In the genomic region with DNA sequence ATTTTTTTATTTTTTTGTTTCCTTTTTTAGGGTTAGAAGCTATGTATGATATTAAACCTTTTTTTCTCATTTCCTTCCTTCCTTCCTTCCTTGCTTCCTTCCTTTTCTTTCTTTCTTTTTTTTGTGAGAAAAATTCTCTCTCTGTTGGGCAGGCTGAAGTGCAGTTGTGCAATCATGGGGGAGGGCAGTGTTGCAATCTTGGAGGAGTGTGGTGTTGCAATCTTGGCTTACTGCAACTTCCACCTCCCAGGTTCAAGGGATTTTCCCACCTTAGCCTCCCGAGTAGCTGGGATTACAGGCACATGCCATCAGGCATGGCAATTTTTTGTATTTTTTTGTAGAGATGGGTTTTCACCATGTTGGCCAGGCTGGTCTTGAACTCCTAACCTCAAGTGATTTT, we compare ENCODE assay signal across 18 cellular contexts.
"Had no signal": no experiment of that assay in that cellular context is flagged by ENCODE, and none has a peak within 500 bp of the region (broad histone marks: within the 10 kb centered on the region; RNA-seq: fewer than 3 reads in every experiment).

No MANE protein-coding gene starts in this region.

- DNase-seq: activated CD4-positive, alpha-beta T cell treated with anti-CD3 and anti-CD28 coated beads for 36 hours; activated CD8-positive, alpha-beta memory T cell treated with anti-CD3 and anti-CD28 coated beads, Interleukin-2, amount 50 U/mL, for 4 hours; activated CD8-positive, alpha-beta T cell treated with anti-CD3 and anti-CD28 coated beads for 36 hours; activated gamma-delta T cell treated with Interleukin-2 at 50 U/mL for 16 hours; activated naive CD8-positive, alpha-beta T cell treated with anti-CD3 and anti-CD28 coated beads, Interleukin-2, amount 10 ng/mL, durations not matched to agents 7 days and 5 days; activated T-cell treated with anti-CD3 and anti-CD28 coated beads, Interleukin-2, amount 50 U/mL, for 72 hours; aorta; hippocampal formation; naive B cell; posterior cingulate gyrus; T1000; WERI-Rb-1 had no signal

- H3K4me3 ChIP-seq: breast epithelium, lung, right atrium auricular region, smooth muscle cell had no signal

- H3K27me3 ChIP-seq: breast epithelium, right atrium auricular region had no signal

- H3K4me2 ChIP-seq: smooth muscle cell had no signal

- FAIRE-seq: colon, urothelium cell line had no signal

- H3K27ac ChIP-seq: breast epithelium, right atrium auricular region, WERI-Rb-1 had no signal

- H3K36me3 ChIP-seq: breast epithelium, right atrium auricular region, WERI-Rb-1 had no signal

- H3K4me1 ChIP-seq: breast epithelium, right atrium auricular region had no signal

- H3K9me3 ChIP-seq: breast epithelium, right atrium auricular region had no signal

- ATAC-seq: activated CD4-positive, alpha-beta T cell treated with anti-CD3 and anti-CD28 coated beads for 36 hours; activated CD8-positive, alpha-beta T cell treated with anti-CD3 and anti-CD28 coated beads for 36 hours; activated T-cell treated with anti-CD3 and anti-CD28 coated beads, Interleukin-2, amount 50 U/mL, for 72 hours had no signal
